ENCODE assay signal across 17 cellular contexts in genomic region chr19:18333680-18334079, GRCh38. TPM values are rescaled to one million over a fixed set of nuclear protein-coding genes. Genes with fewer than 3 reads are reported as not detected.
A peak's percentile ranks its signal among the peaks of the same experiment; 100 is the strongest.
DNase-seq lines count a peak whose midpoint lies in the region; ATAC-seq, FAIRE-seq and TF ChIP-seq lines count a peak whose summit lies in the region.
"Had no signal": no experiment of that assay in that cellular context is flagged by ENCODE, and none has a peak within 500 bp of the region (broad histone marks: within the 10 kb centered on the region; RNA-seq: fewer than 3 reads in every experiment).

No MANE protein-coding gene starts in this region.

- no peak overlapping the region for H3K4me2 ChIP-seq in smooth muscle cell
- H3K4me2 ChIP-seq: A549 had no signal

- H3K9me3 ChIP-seq in smooth muscle cell (replicated peaks; ENCODE audit: low read depth) = no peaks in the 10 kb centered on the region
- H3K9me3 ChIP-seq: A549 had no signal

- ATAC-seq in HG03571 (IDR thresholded peaks at IDR 0.05; ENCODE audit: unreplicated experiment) = no peak
- ATAC-seq: A549; CD8-positive, alpha-beta T cell had no signal

- DNase-seq in RPMI8226 = peak; percentile 12
- peak; percentile 25 for DNase-seq in bronchial epithelial cell (ENCODE audit: low read depth)
- peak; percentile 35 for DNase-seq in kidney tubule cell (ENCODE audit: low spot score)
- DNase-seq in smooth muscle cell (lab: John Stamatoyannopoulos, UW; ENCODE audit: unreplicated experiment) = no peak
- DNase-seq in OCI-M2 (lab: John Stamatoyannopoulos, UW; ENCODE audit: unreplicated experiment) = no peak
- no peak for DNase-seq in cerebellum (ENCODE audit: low spot score)
- DNase-seq in iPS-NIHi11 (ENCODE audit: low spot score) = no peak
- DNase-seq: CD8-positive, alpha-beta T cell; COR-L47; DND-41; GDM1; GOT3; H9 had no signal

- no peak overlapping the region for H3K4me3 ChIP-seq in bronchial epithelial cell (ENCODE audit: low read depth, low read length)
- no peak overlapping the region for H3K4me3 ChIP-seq in smooth muscle cell
- H3K4me3 ChIP-seq: A549 had no signal

- H3K79me2 ChIP-seq in smooth muscle cell (ENCODE audit: low read depth) = no peaks in the 10 kb centered on the region

- peak overlapping the region; percentile 42 for H3K27ac ChIP-seq in smooth muscle cell (ENCODE audit: low read depth)

- no peak overlapping the region for H3K9ac ChIP-seq in smooth muscle cell (ENCODE audit: low read depth)

- no peak overlapping the region for H2AFZ ChIP-seq in smooth muscle cell (ENCODE audit: low read depth)

- H3K27me3 ChIP-seq in bronchial epithelial cell (ENCODE audit: control insufficient read depth, insufficient read depth, low read length) (peaks cover 1% of the 10 kb centered on the region), smooth muscle cell (ENCODE audit: low read depth) (no peaks in the 10 kb centered on the region)

- H3K36me3 ChIP-seq in bronchial epithelial cell (ENCODE audit: control insufficient read depth, insufficient read depth, low read length) = no peaks in the 10 kb centered on the region
- H3K36me3 ChIP-seq in smooth muscle cell (ENCODE audit: low read depth) = no peaks in the 10 kb centered on the region

- 70% methylated on average over 6 of the region's 6 CpGs for WGBS in smooth muscle cell (ENCODE audit: low lambda C conversion rate)

- peaks cover 3% of the 10 kb centered on the region for H3F3A ChIP-seq in smooth muscle cell (ENCODE audit: low read depth)

- no peaks in the 10 kb centered on the region for H4K20me1 ChIP-seq in smooth muscle cell (ENCODE audit: low read depth)

- no peak for TF ChIP-seq CTCF in bronchial epithelial cell (IDR thresholded peaks at IDR 0.05; ENCODE audit: insufficient read depth, low read length, severe bottlenecking)
- no peak for TF ChIP-seq CTCF in smooth muscle cell (IDR thresholded peaks at IDR 0.05; ENCODE audit: borderline replicate concordance, insufficient read depth, poor library complexity, severe bottlenecking)

- H3K4me1 ChIP-seq in smooth muscle cell (ENCODE audit: low read depth) = peaks cover 7% of the 10 kb centered on the region

- no peak for FAIRE-seq in bronchial epithelial cell (lab: Jason Lieb, UNC)
- FAIRE-seq: A549, GM12892 had no signal

RNA-seq across cellular contexts. Expression of gene PGPEP1, which starts 6.7 kb away (rescaled TPM):
- total RNA-seq in bronchial epithelial cell (8.2 and 12.6 TPM in 2 replicates), smooth muscle cell (11.1 and 11.7 TPM in 2 replicates), cerebellum (13.4 TPM)
- polyA plus RNA-seq in smooth muscle cell = 4.5 and 8.7 TPM in 2 replicates

RNA-seq across cellular contexts. Expression of gene LSM4, which starts 10.8 kb away (rescaled TPM):
- total RNA-seq in bronchial epithelial cell = 208 and 260 TPM in 2 replicates
- 116 and 121 TPM in 2 replicates for total RNA-seq in smooth muscle cell
- 156 and 177 TPM in 2 replicates for polyA plus RNA-seq in smooth muscle cell
- 55.1 TPM for total RNA-seq in cerebellum

RNA-seq across cellular contexts. Expression of gene JUND, which starts 52.3 kb away (rescaled TPM):
- total RNA-seq in bronchial epithelial cell = 54.0 and 89.0 TPM in 2 replicates
- 79.9 and 164 TPM in 2 replicates for total RNA-seq in smooth muscle cell
- 464 and 497 TPM in 2 replicates for polyA plus RNA-seq in smooth muscle cell
- total RNA-seq in cerebellum = 60.1 TPM

RNA-seq across cellular contexts. Expression of gene GDF15, which starts 52.3 kb away (rescaled TPM):
- total RNA-seq in bronchial epithelial cell (123 and 166 TPM in 2 replicates), smooth muscle cell (18.8 and 30.9 TPM in 2 replicates), cerebellum (0.36 TPM)
- polyA plus RNA-seq in smooth muscle cell = 40.4 and 42.8 TPM in 2 replicates
- total RNA-seq: CD8-positive, alpha-beta T cell had no signal
- polyA plus RNA-seq: CD14-positive monocyte had no signal

RNA-seq across cellular contexts. Expression of gene IQCN, which starts 59.4 kb away (rescaled TPM):
- under 0.01 TPM in 1 of 2 replicates, not detected in the other for total RNA-seq in bronchial epithelial cell
- 3.9 and 4.9 TPM in 2 replicates for total RNA-seq in smooth muscle cell
- 2.5 and 5.8 TPM in 2 replicates for polyA plus RNA-seq in smooth muscle cell
- total RNA-seq in cerebellum = 2.9 TPM
- polyA plus RNA-seq: CD14-positive monocyte had no signal

Comparison
In these comparisons a context has a peak if more than half of its experiments do, and no peak if none do; other contexts are left out.
1. DNase-seq: peak in RPMI8226 (single experiment), bronchial epithelial cell (single experiment) and kidney tubule cell (single experiment); none in smooth muscle cell (single experiment), OCI-M2 (single experiment), cerebellum (single experiment) and iPS-NIHi11 (single experiment).